Comparison of ENCODE assay signal across 23 cellular contexts in genomic region chr5:37582202-37582601, GRCh38.
DNase-seq lines count a peak whose midpoint lies in the region; ATAC-seq, FAIRE-seq and TF ChIP-seq lines count a peak whose summit lies in the region.
"Had no signal": no experiment of that assay in that cellular context is flagged by ENCODE, and none has a peak within 500 bp of the region (broad histone marks: within the 10 kb centered on the region; RNA-seq: fewer than 3 reads in every experiment).

No MANE protein-coding gene starts in this region.

- no peak overlapping the region for H2AK5ac ChIP-seq in IMR-90 (ENCODE audit: low read depth, low read length)

- H4K8ac ChIP-seq in IMR-90 (ENCODE audit: low read depth in 2 of 2, low read length in 2 of 2) = no peak overlapping the region

- H2AFZ ChIP-seq in HepG2 (ENCODE audit: low read length) (no peak overlapping the region), IMR-90 (replicated peaks; ENCODE audit: low read length, poor library complexity) (no peak overlapping the region)

- H3K27ac ChIP-seq in HepG2 (ENCODE audit: extremely low read length, insufficient read depth, low read length) (no peak overlapping the region), right lobe of liver (no peak overlapping the region), IMR-90 (ENCODE audit: insufficient read depth, low read length) (no peak overlapping the region)
- H3K27ac ChIP-seq: 22Rv1; BLaER1 treated with 17β-estradiol and CSF1 and Interleukin-3, amounts not matched to agents 10 nM and 100 nM; C4-2B had no signal

- no peak for TF ChIP-seq RAD21 in HepG2 (CRISPR knock-in tag; IDR thresholded peaks at IDR 0.05)
- no peak for TF ChIP-seq RAD21 in IMR-90 (IDR thresholded peaks at IDR 0.05; ENCODE audit: low read length)

- CTCF ChIA-PET in HepG2 (lab: Yijun Ruan, JAX; ENCODE audit: low intra/inter-chr PET ratio, low total read pairs) = no interaction called here
- CTCF ChIA-PET in IMR-90 (lab: Yijun Ruan, JAX) = no interaction called here

- intact Hi-C loops in HepG2 (cut with micrococcal nuclease; ENCODE audit: unreplicated experiment) = no loop called here
- intact Hi-C loops in right lobe of liver (cut with DNase I) = no loop called here
- intact Hi-C loops in IMR-90 (cut with micrococcal nuclease) = no loop called here

- H3K79me1 ChIP-seq in IMR-90 (ENCODE audit: low read depth in 1 of 2, low read length in 2 of 2) = no peaks in the 10 kb centered on the region

- H3K23ac ChIP-seq in IMR-90 (ENCODE audit: low read depth, low read length) = no peak overlapping the region

- ATAC-seq in HepG2 = no peak
- ATAC-seq in right lobe of liver = no peak
- ATAC-seq in IMR-90 (ENCODE audit: low read depth) = no peak
- ATAC-seq in GM21576 (IDR thresholded peaks at IDR 0.05; ENCODE audit: unreplicated experiment) = no peak
- ATAC-seq in GM19463 (IDR thresholded peaks at IDR 0.05; ENCODE audit: unreplicated experiment) = no peak
- ATAC-seq: CD8-positive, alpha-beta T cell; GM12878 had no signal

- H3K56ac ChIP-seq in IMR-90 (ENCODE audit: extremely low read depth, insufficient read depth, low read length) = no peak overlapping the region

- dilution Hi-C loops in IMR-90 (cut with HindIII; ENCODE audit: low sequenced_read_pairs, unreplicated experiment) = no loop called here

- WGBS in HepG2 (ENCODE audit: low lambda C conversion rate) = 92% methylated on average over 2 of the region's 2 CpGs
- WGBS in right lobe of liver (ENCODE audit: insufficient coverage, low coverage, low lambda C conversion rate, missing lambda C conversion rate) = 96% methylated on average over 2 of the region's 2 CpGs
- WGBS in IMR-90 (ENCODE audit: extremely low coverage in 2 of 2, insufficient read length in 1 of 2), 2 experiments = no CpG with 5 or more reads among the region's 2 CpGs

- H3K79me2 ChIP-seq in HepG2 (ENCODE audit: insufficient read depth, low read length) = no peaks in the 10 kb centered on the region

- H2BK120ac ChIP-seq in IMR-90 (ENCODE audit: low read depth, low read length) = no peak overlapping the region

- no peak overlapping the region for H2BK15ac ChIP-seq in IMR-90 (ENCODE audit: low read depth, low read length)

- H3K4me2 ChIP-seq in HepG2 (ENCODE audit: low read depth, low read length) (no peak overlapping the region), IMR-90 (ENCODE audit: low read depth, low read length) (no peak overlapping the region)
- H3K4me2 ChIP-seq: BLaER1 treated with 17β-estradiol and CSF1 and Interleukin-3, amounts not matched to agents 10 nM and 100 nM had no signal

- no peak for TF ChIP-seq EP300 in HepG2 (IDR thresholded peaks at IDR 0.05; ENCODE audit: low read depth in 2 of 2, low read length in 2 of 2)
- no peak for TF ChIP-seq EP300 in HepG2 (CRISPR knock-in tag; IDR thresholded peaks at IDR 0.05; ENCODE audit: borderline replicate concordance)

- H3K9me3 ChIP-seq in HepG2 (ENCODE audit: low read length) = no peaks in the 10 kb centered on the region
- no peaks in the 10 kb centered on the region for H3K9me3 ChIP-seq in right lobe of liver
- H3K9me3 ChIP-seq in IMR-90 (ENCODE audit: control insufficient read depth, insufficient read depth, low read length) = no peaks in the 10 kb centered on the region
- H3K9me3 ChIP-seq: BLaER1 treated with 17β-estradiol and CSF1 and Interleukin-3, amounts not matched to agents 10 nM and 100 nM; Caco-2 had no signal

- no peak overlapping the region for H3K14ac ChIP-seq in IMR-90 (replicated peaks; ENCODE audit: low read depth, low read length)

- H3K9me1 ChIP-seq in IMR-90 (ENCODE audit: insufficient read depth, low read length) = no peaks in the 10 kb centered on the region

- no peak for FAIRE-seq in HepG2 (lab: Jason Lieb, UNC)
- FAIRE-seq: D721Med, GM12878, GM12892, GM18507 had no signal

- H4K5ac ChIP-seq in IMR-90 (ENCODE audit: low read depth, low read length) = no peak overlapping the region

- TF ChIP-seq POLR2A in HepG2 (IDR thresholded peaks at IDR 0.05; ENCODE audit: insufficient read depth in 1 of 2, low read depth in 2 of 2, low read length in 2 of 2) (no peak), right lobe of liver (IDR thresholded peaks at IDR 0.05) (no peak), IMR-90 (IDR thresholded peaks at IDR 0.05; ENCODE audit: low read depth, low read length) (no peak)

- H4K20me1 ChIP-seq in HepG2 (ENCODE audit: insufficient read depth, low read length) = no peaks in the 10 kb centered on the region
- no peaks in the 10 kb centered on the region for H4K20me1 ChIP-seq in IMR-90 (ENCODE audit: insufficient read depth, low read length)
- H4K20me1 ChIP-seq: BLaER1 treated with 17β-estradiol and CSF1 and Interleukin-3, amounts not matched to agents 10 nM and 100 nM had no signal

- no peak overlapping the region for H3K9ac ChIP-seq in HepG2 (ENCODE audit: insufficient read depth, low read depth, low read length)
- H3K9ac ChIP-seq in IMR-90 (ENCODE audit: low read depth, low read length) = no peak overlapping the region
- H3K9ac ChIP-seq: BLaER1 treated with 17β-estradiol and CSF1 and Interleukin-3, amounts not matched to agents 10 nM and 100 nM had no signal

- H3K36me3 ChIP-seq in HepG2 (replicated peaks in 1 of 2; ENCODE audit: control insufficient read depth in 1 of 2, insufficient read depth in 2 of 2, low read length in 2 of 2) = no peaks in the 10 kb centered on the region
- H3K36me3 ChIP-seq in right lobe of liver = no peaks in the 10 kb centered on the region
- no peaks in the 10 kb centered on the region for H3K36me3 ChIP-seq in IMR-90 (ENCODE audit: control insufficient read depth, insufficient read depth, low read length)

- H3K27me3 ChIP-seq in HepG2 (ENCODE audit: control insufficient read depth in 1 of 2, insufficient read depth in 2 of 2, low read length in 2 of 2) (no peaks in the 10 kb centered on the region), right lobe of liver (no peaks in the 10 kb centered on the region), IMR-90 (ENCODE audit: control insufficient read depth, insufficient read depth, low read length) (no peaks in the 10 kb centered on the region)
- H3K27me3 ChIP-seq: BLaER1 treated with 17β-estradiol and CSF1 and Interleukin-3, amounts not matched to agents 10 nM and 100 nM had no signal

- H2AK9ac ChIP-seq in IMR-90 (replicated peaks; ENCODE audit: low read depth, low read length, poor library complexity) = no peak overlapping the region

- H3K4ac ChIP-seq in IMR-90 (ENCODE audit: low read depth, low read length) = no peak overlapping the region

- DNase-seq in HepG2 (ENCODE audit: low spot score) (no peak), right lobe of liver (no peak), IMR-90 (no peak), superior temporal gyrus (ENCODE audit: extremely low spot score) (peak; percentile 31)
- DNase-seq: AML-193; Caco-2; Calu3; CD4-positive, alpha-beta T cell; CD8-positive, alpha-beta T cell; DMS53; DMS79; DND-41; EL; GDM1 had no signal

- no TSS peak for BruUV-seq in HepG2 (replicated peaks; lab: Mats Ljungman, UMichigan)
- no TSS peak for BruUV-seq in IMR-90 (replicated peaks; lab: Mats Ljungman, UMichigan)

- no peak overlapping the region for H4K91ac ChIP-seq in IMR-90 (ENCODE audit: insufficient read depth, low read depth, low read length)

- in situ Hi-C loops in HepG2 (cut with HindIII; ENCODE audit: extremely low pct_ligation_motif_present, low pct_unique_long_range_greater_than_20kb) = no loop called here
- in situ Hi-C loops in IMR-90 (cut with MboI; ENCODE audit: low sequenced_read_pairs) = no loop called here

- TF ChIP-seq CTCF in HepG2 (CRISPR knock-in tag; IDR thresholded peaks at IDR 0.05) (no peak), right lobe of liver (IDR thresholded peaks at IDR 0.05) (no peak), IMR-90 (conservative IDR thresholded peaks at IDR 0.05; ENCODE audit: low read depth, low read length) (no peak)

- H3K4me3 ChIP-seq in HepG2 (replicated peaks in 1 of 3; ENCODE audit: insufficient read depth in 1 of 3, low read depth in 2 of 3, low read length in 3 of 3) (no peak overlapping the region), right lobe of liver (no peak overlapping the region), IMR-90 (ENCODE audit: insufficient read depth, low read depth, low read length) (no peak overlapping the region)
- H3K4me3 ChIP-seq: BLaER1 treated with 17β-estradiol and CSF1 and Interleukin-3, amounts not matched to agents 10 nM and 100 nM; GM12878 had no signal

- POLR2A ChIA-PET in HepG2 (lab: Yijun Ruan, JAX) = no interaction called here
- POLR2A ChIA-PET in IMR-90 (lab: Charles Lee; ENCODE audit: unreplicated experiment) = no interaction called here

- H2BK5ac ChIP-seq in IMR-90 (ENCODE audit: low read depth, low read length, poor library complexity, severe bottlenecking) = no peak overlapping the region

- no peak overlapping the region for H2BK20ac ChIP-seq in IMR-90 (ENCODE audit: low read depth, low read length)

- H3K18ac ChIP-seq in IMR-90 (ENCODE audit: low read depth, low read length) = no peak overlapping the region

- no peaks in the 10 kb centered on the region for H3K4me1 ChIP-seq in HepG2 (ENCODE audit: insufficient read depth, low read length)
- H3K4me1 ChIP-seq in right lobe of liver = no peaks in the 10 kb centered on the region
- no peaks in the 10 kb centered on the region for H3K4me1 ChIP-seq in IMR-90 (ENCODE audit: control insufficient read depth, insufficient read depth, low read length)

TF ChIP-seq in HepG2, 621 proteins besides CTCF, POLR2A, EP300 and RAD21 (continues in another document):
- TF ChIP-seq MAFF (IDR thresholded peaks at IDR 0.05; ENCODE audit: low read depth, low read length) (peak; percentile 58; the same call in 1 of the 2 replicates), HDAC6 (IDR thresholded peaks at IDR 0.05; ENCODE audit: low read depth, low read length) (no peak)

TF ChIP-seq in IMR-90, 13 proteins besides CTCF, POLR2A, EP300 and RAD21:
- TF ChIP-seq MAFK (IDR thresholded peaks at IDR 0.05; ENCODE audit: low read depth, low read length) (peak; percentile 35), USF2 (IDR thresholded peaks at IDR 0.05; ENCODE audit: low read depth, low read length) (no peak)
